In genomic region chr1:85554630-85555327, GRCh38 we compare ENCODE assay signal across 18 cellular contexts. TPM values are rescaled to one million over a fixed set of nuclear protein-coding genes. Genes with fewer than 3 reads are reported as not detected.
DNase-seq lines count a peak whose midpoint lies in the region; ATAC-seq and TF ChIP-seq lines count a peak whose summit lies in the region.
"Had no signal": no experiment of that assay in that cellular context is flagged by ENCODE, and none has a peak within 500 bp of the region (broad histone marks: within the 10 kb centered on the region; RNA-seq: fewer than 3 reads in every experiment).

No MANE protein-coding gene starts in this region.

- ATAC-seq in upper lobe of left lung (ENCODE audit: low FRiP score in 2 of 2) (no peak), GM21723 (IDR thresholded peaks at IDR 0.05; ENCODE audit: unreplicated experiment) (no peak)
- ATAC-seq: lower lobe of right lung, sciatic nerve had no signal

- TF ChIP-seq EP300 in upper lobe of left lung (IDR thresholded peaks at IDR 0.05) = no peak

- H3K4me3 Mint-ChIP-seq in chondrocyte (ENCODE audit: unreplicated experiment) = no peak overlapping the region
- H3K4me3 Mint-ChIP-seq: activated T-helper 1 cell treated with anti-CD3 and anti-CD28 coated beads, Interleukin-12 subunit alpha, Interleukin-12 subunit beta, Interleukin-2, Interleukin-4 antibody, amounts not matched to agents 30 ng/mL and 10 ng/mL and 1 ng/mL, durations not matched to agents 14 hours and 24 hours and 36 hours; neural progenitor cell had no signal

- TF ChIP-seq CTCF in chondrocyte (IDR thresholded peaks at IDR 0.05) (no peak), upper lobe of left lung (IDR thresholded peaks at IDR 0.05) (no peak)

- DNase-seq in LHCN-M2 (ENCODE audit: low read depth) (peak; percentile 49), chondrocyte (ENCODE audit: low spot score) (no peak), kidney tubule cell (ENCODE audit: low spot score) (peak; percentile 39), NCI-H1694 (lab: John Stamatoyannopoulos, UW) (no peak), NCI-H774 (lab: John Stamatoyannopoulos, UW) (no peak), upper lobe of left lung (no peak)
- DNase-seq: Caco-2; lower lobe of right lung; NCI-H2029; NCI-H82; stimulated activated naive CD4-positive, alpha-beta T cell treated with Interleukin-2 at 50 U/mL for 16 hours; T-helper 9 cell had no signal

- H3K36me3 Mint-ChIP-seq in chondrocyte (ENCODE audit: low read depth) = peaks cover 21% of the 10 kb centered on the region

- no peak overlapping the region for H2AFZ ChIP-seq in ACC112 (ENCODE audit: low read length, unreplicated experiment)

- no peaks in the 10 kb centered on the region for H3K27me3 ChIP-seq in ACC112 (ENCODE audit: insufficient read depth, low read length)
- no peaks in the 10 kb centered on the region for H3K27me3 ChIP-seq in upper lobe of left lung
- H3K27me3 ChIP-seq: neural progenitor cell had no signal

- H3K27ac ChIP-seq in ACC112 (ENCODE audit: low read depth, low read length) = peak overlapping the region; percentile 47
- H3K27ac ChIP-seq in upper lobe of left lung = no peak overlapping the region
- H3K27ac ChIP-seq: lower lobe of right lung, neural progenitor cell had no signal

- H3K27ac Mint-ChIP-seq in chondrocyte (ENCODE audit: unreplicated experiment) = peak overlapping the region; percentile 53
- H3K27ac Mint-ChIP-seq: activated T-helper 1 cell treated with anti-CD3 and anti-CD28 coated beads, Interleukin-12 subunit alpha, Interleukin-12 subunit beta, Interleukin-2, Interleukin-4 antibody, amounts not matched to agents 30 ng/mL and 10 ng/mL and 1 ng/mL, durations not matched to agents 14 hours and 24 hours and 36 hours had no signal

- H3K4me3 ChIP-seq in ACC112 (ENCODE audit: low read depth, low read length) (peak overlapping the region; percentile 7; the same call in 1 of the 2 replicates), upper lobe of left lung (no peak overlapping the region)
- H3K4me3 ChIP-seq: HAP-1, lower lobe of right lung, neural progenitor cell had no signal

- no peak for TF ChIP-seq POLR2A in upper lobe of left lung (IDR thresholded peaks at IDR 0.05)

- H3K9me3 Mint-ChIP-seq in chondrocyte (ENCODE audit: low read depth) = peaks cover 12% of the 10 kb centered on the region

- WGBS in upper lobe of left lung, 2 donors = 63 to 70% methylated on average over 3 of the region's 3 CpGs

- no peaks in the 10 kb centered on the region for H3K9me3 ChIP-seq in upper lobe of left lung
- H3K9me3 ChIP-seq: Caco-2, HAP-1, lower lobe of right lung had no signal

- no peaks in the 10 kb centered on the region for H3K27me3 Mint-ChIP-seq in chondrocyte (ENCODE audit: low read depth)

- H3K4me1 ChIP-seq in ACC112 (ENCODE audit: control insufficient read depth, insufficient read depth, low read length, unreplicated experiment) = peaks cover 55% of the 10 kb centered on the region
- H3K4me1 ChIP-seq in upper lobe of left lung = peaks cover 0 to 7% (median 2%) of the 10 kb centered on the region in 4 donors

- peaks cover 59% of the 10 kb centered on the region for H3K79me2 ChIP-seq in ACC112 (ENCODE audit: control insufficient read depth, insufficient read depth, low read length, unreplicated experiment)

- H3K36me3 ChIP-seq in ACC112 (ENCODE audit: insufficient read depth, low read length) (peaks cover 19% of the 10 kb centered on the region), upper lobe of left lung (no peaks in the 10 kb centered on the region)
- H3K36me3 ChIP-seq: HAP-1, lower lobe of right lung had no signal

- peaks cover 84% of the 10 kb centered on the region for H3K4me1 Mint-ChIP-seq in chondrocyte (ENCODE audit: low read depth)

RNA-seq across cellular contexts. Expression of gene CCN1, which starts 25.8 kb away (rescaled TPM):
- total RNA-seq in LHCN-M2 (2014; rRNA removed) = 23.1 and 28.7 TPM in 2 replicates
- polyA plus RNA-seq in LHCN-M2 (2012) = 427 TPM
- total RNA-seq in chondrocyte = 523 to 556 TPM (median 539 TPM) in 3 replicates
- 100 to 1,000 TPM; 103 to 249 (median 162) TPM for total RNA-seq in upper lobe of left lung

Comparison
In these comparisons a context has a peak if more than half of its experiments do, and no peak if none do; other contexts are left out.
1. DNase-seq: peak in LHCN-M2 (single experiment) and kidney tubule cell (single experiment); none in chondrocyte (single experiment), NCI-H1694 (single experiment), NCI-H774 (single experiment) and upper lobe of left lung (0 of 2).